ENCODE assay signal across 19 cellular contexts in genomic region chr12:54231236-54231635, GRCh38. TPM values are rescaled to one million over a fixed set of nuclear protein-coding genes. Genes with fewer than 3 reads are reported as not detected.
A peak's percentile ranks its signal among the peaks of the same experiment; 100 is the strongest.
DNase-seq lines count a peak whose midpoint lies in the region; TF ChIP-seq lines count a peak whose summit lies in the region.
"Had no signal": no experiment of that assay in that cellular context is flagged by ENCODE, and none has a peak within 500 bp of the region (broad histone marks: within the 10 kb centered on the region; RNA-seq: fewer than 3 reads in every experiment).

No MANE protein-coding gene starts in this region.

- H3K4me3 Mint-ChIP-seq in MCF 10A (ENCODE audit: unreplicated experiment) (no peak overlapping the region), glutamatergic neuron (ENCODE audit: unreplicated experiment) (peak overlapping the region; percentile 14)
- H3K4me3 Mint-ChIP-seq: CD14-positive monocyte had no signal

- H3K36me3 ChIP-seq in breast epithelium (no peaks in the 10 kb centered on the region), ovary (no peaks in the 10 kb centered on the region)

- no TSS peak for BruUV-seq in MCF 10A (replicated peaks; lab: Mats Ljungman, UMichigan)

- H3K27ac Mint-ChIP-seq in MCF 10A (ENCODE audit: low read depth, unreplicated experiment) (peak overlapping the region; percentile 65), glutamatergic neuron (ENCODE audit: unreplicated experiment) (no peak overlapping the region)

- H3K4me1 ChIP-seq in breast epithelium (no peaks in the 10 kb centered on the region), ovary (ENCODE audit: insufficient read depth) (peaks cover 8% of the 10 kb centered on the region)

- CTCF ChIA-PET in MCF 10A (lab: Yijun Ruan, JAX) = interaction anchor here (1.0 to 1.9 kb wide), 5 partner anchors 9 to 484 kb away, joined by 3 to 7 read pairs (median 5); no protein-coding TSS in a partner anchor

- H3K9me3 Mint-ChIP-seq in MCF 10A (ENCODE audit: unreplicated experiment) (no peaks in the 10 kb centered on the region), glutamatergic neuron (ENCODE audit: unreplicated experiment) (peaks cover 4% of the 10 kb centered on the region)
- H3K9me3 Mint-ChIP-seq: CD14-positive monocyte had no signal

- peaks cover 17% of the 10 kb centered on the region for H3K4me1 Mint-ChIP-seq in MCF 10A (ENCODE audit: insufficient read depth, unreplicated experiment)
- peaks cover 27% of the 10 kb centered on the region for H3K4me1 Mint-ChIP-seq in glutamatergic neuron (ENCODE audit: low read depth, unreplicated experiment)

- H3K27me3 Mint-ChIP-seq in MCF 10A (ENCODE audit: insufficient read depth, unreplicated experiment) (no peaks in the 10 kb centered on the region), glutamatergic neuron (ENCODE audit: unreplicated experiment) (peaks cover 3% of the 10 kb centered on the region)

- TF ChIP-seq EP300 in ovary (IDR thresholded peaks at IDR 0.05) = no peak

- H3K36me3 Mint-ChIP-seq in MCF 10A (ENCODE audit: insufficient read depth, unreplicated experiment) (peaks cover 35% of the 10 kb centered on the region), glutamatergic neuron (ENCODE audit: unreplicated experiment) (no peaks in the 10 kb centered on the region)

- H3K27me3 ChIP-seq in breast epithelium (no peaks in the 10 kb centered on the region), ovary (no peaks in the 10 kb centered on the region)
- H3K27me3 ChIP-seq: SJSA1 had no signal

- intact Hi-C loops in MCF 10A (cut with micrococcal nuclease) (no loop called here), breast epithelium (cut with DNase I; ENCODE audit: low total_unique reads) (no loop called here), ovary (cut with DNase I) (no loop called here)

- H3K4me3 ChIP-seq in breast epithelium = no peak overlapping the region
- H3K4me3 ChIP-seq in ovary = no peak overlapping the region
- no peak overlapping the region for H3K4me3 ChIP-seq in coronary artery
- H3K4me3 ChIP-seq: SJSA1 had no signal

- no peaks in the 10 kb centered on the region for H3K9me3 ChIP-seq in breast epithelium
- no peaks in the 10 kb centered on the region for H3K9me3 ChIP-seq in ovary
- H3K9me3 ChIP-seq: SJSA1 had no signal

- POLR2A ChIA-PET in MCF 10A (lab: Yijun Ruan, JAX) = interaction anchor here (1.1 kb wide), 1 partner anchor 10 kb away, joined by 7 read pairs; no protein-coding TSS in a partner anchor

- TF ChIP-seq CTCF in MCF 10A (IDR thresholded peaks at IDR 0.05; ENCODE audit: unreplicated experiment) = no peak
- no peak for TF ChIP-seq CTCF in breast epithelium (IDR thresholded peaks at IDR 0.05)
- no peak for TF ChIP-seq CTCF in VCaP (conservative IDR thresholded peaks at IDR 0.05)
- TF ChIP-seq CTCF in glutamatergic neuron (IDR thresholded peaks at IDR 0.05; ENCODE audit: partially characterized antibody, unreplicated experiment) = no peak
- no peak for TF ChIP-seq CTCF in ovary (IDR thresholded peaks at IDR 0.05)
- TF ChIP-seq CTCF in coronary artery (IDR thresholded peaks at IDR 0.05) = no peak

- DNase-seq in MCF 10A (ENCODE audit: unreplicated experiment) (no peak), breast epithelium (ENCODE audit: low spot score in 2 of 2) (no peak), glutamatergic neuron (no peak), NCI-H524 treated with DMSO at 0.1 percent for 48 hours (lab: John Stamatoyannopoulos, UW) (no peak), ovary (no peak), coronary artery (ENCODE audit: low spot score) (no peak), UCSD-AML1 (lab: John Stamatoyannopoulos, UW; ENCODE audit: unreplicated experiment) (no peak)
- DNase-seq: COR-L47; HCEC 1CT; KG1; NCI-H1092; NCI-H2107; NCI-H226; NK-92 treated with Interleukin-12 subunit alpha and Interleukin-12 subunit beta, amount 100 ng/mL, for 24 hours; OCI-M1 had no signal

- TF ChIP-seq POLR2A in breast epithelium (IDR thresholded peaks at IDR 0.05) = no peak
- no peak for TF ChIP-seq POLR2A in ovary (IDR thresholded peaks at IDR 0.05)

- H3K27ac ChIP-seq in breast epithelium (no peak overlapping the region), VCaP (peak overlapping the region; percentile 28), ovary (no peak overlapping the region), coronary artery (no peak overlapping the region)
- H3K27ac ChIP-seq: HL-60 had no signal

- WGBS in ovary, 3 donors = 92 to 96% (median 94%) methylated on average over 3 of the region's 3 CpGs

RNA-seq across cellular contexts. Expression of gene SMUG1, which starts 42.5 kb away (rescaled TPM):
- total RNA-seq in MCF 10A (2022) = 42.6 and 52.8 TPM in 2 replicates
- 10 to 100 TPM; 29.6 to 55.4 (median 46.4) TPM for total RNA-seq in breast epithelium
- 39.3 TPM for total RNA-seq in glutamatergic neuron (ENCODE audit: unreplicated experiment)
- 10 to 100 TPM; 22.8 to 32.2 (median 26.6) TPM for total RNA-seq in ovary
- 10 to 100 TPM; 17.8 to 30.2 TPM for polyA plus RNA-seq in ovary

RNA-seq across cellular contexts. Expression of gene CBX5, which starts 48.7 kb away (rescaled TPM):
- total RNA-seq in MCF 10A (2022) (109 and 112 TPM in 2 replicates), breast epithelium (10 to 100 TPM; 22.4 to 45.8 (median 31.8) TPM), glutamatergic neuron (ENCODE audit: unreplicated experiment) (225 TPM), ovary (100 to 1,000 TPM in 4 of 7 donors, 10 to 100 TPM in 3; 30.3 to 119 (median 103) TPM)
- polyA plus RNA-seq in ovary = 10 to 100 TPM; 14.3 to 47.6 TPM

RNA-seq across cellular contexts. Expression of gene HNRNPA1, which starts 49.3 kb away (rescaled TPM):
- 1,158 and 1,435 TPM in 2 replicates for total RNA-seq in MCF 10A (2022)
- 100 to 1,000 TPM; 387 to 571 (median 477) TPM for total RNA-seq in breast epithelium
- 1,556 TPM for total RNA-seq in glutamatergic neuron (ENCODE audit: unreplicated experiment)
- 1,000 to 10,000 TPM in 5 of 7 donors, 100 to 1,000 TPM in 2; 586 to 2,586 (median 2,385) TPM for total RNA-seq in ovary
- polyA plus RNA-seq in ovary = 1,000 to 10,000 TPM; 2,375 to 2,506 TPM
